Comparison of ENCODE assay signal across 1 cellular context in the genomic region with DNA sequence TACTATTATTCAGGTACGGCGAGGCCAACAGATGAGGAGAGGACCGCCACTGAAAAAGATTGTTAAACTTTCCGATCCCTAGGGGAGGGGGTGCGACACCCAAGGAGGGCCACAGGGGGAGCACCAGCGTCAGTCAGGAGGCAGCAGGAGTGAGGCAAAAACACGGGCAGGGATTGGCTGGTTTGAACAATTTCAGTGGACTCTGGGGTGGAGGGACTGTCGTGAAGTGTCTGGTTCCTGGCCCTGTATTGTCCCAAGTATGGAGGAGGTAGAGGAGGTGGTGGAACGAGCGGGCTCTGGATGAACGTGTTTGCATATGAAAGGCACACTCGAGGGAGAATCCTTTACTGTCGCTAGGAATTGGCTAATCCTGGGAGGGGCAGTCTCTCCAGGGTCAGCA.
TF ChIP-seq lines count a peak whose summit lies in the region.

No MANE protein-coding gene starts in this region.

TF ChIP-seq in HepG2, 621 proteins besides CTCF, POLR2A, EP300 and RAD21 (continued from another document and continues in another):
- TF ChIP-seq, protein P1, sequence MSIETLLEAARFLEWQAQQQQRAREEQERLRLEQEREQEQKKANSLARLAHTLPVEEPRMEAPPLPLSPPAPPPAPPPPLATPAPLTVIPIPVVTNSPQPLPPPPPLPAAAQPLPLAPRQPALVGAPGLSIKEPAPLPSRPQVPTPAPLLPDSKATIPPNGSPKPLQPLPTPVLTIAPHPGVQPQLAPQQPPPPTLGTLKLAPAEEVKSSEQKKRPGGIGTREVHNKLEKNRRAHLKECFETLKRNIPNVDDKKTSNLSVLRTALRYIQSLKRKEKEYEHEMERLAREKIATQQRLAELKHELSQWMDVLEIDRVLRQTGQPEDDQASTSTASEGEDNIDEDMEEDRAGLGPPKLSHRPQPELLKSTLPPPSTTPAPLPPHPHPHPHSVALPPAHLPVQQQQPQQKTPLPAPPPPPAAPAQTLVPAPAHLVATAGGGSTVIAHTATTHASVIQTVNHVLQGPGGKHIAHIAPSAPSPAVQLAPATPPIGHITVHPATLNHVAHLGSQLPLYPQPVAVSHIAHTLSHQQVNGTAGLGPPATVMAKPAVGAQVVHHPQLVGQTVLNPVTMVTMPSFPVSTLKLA (IDR thresholded peaks at IDR 0.05), result no peak
- 0 out of 2 replicates have a peak, but pooled peaks have one; percentile 8 for TF ChIP-seq SAP130 (CRISPR knock-in tag; IDR thresholded peaks at IDR 0.05; ENCODE audit: low read depth)
- no peak for TF ChIP-seq SMARCC2 (IDR thresholded peaks at IDR 0.05)
- no peak for TF ChIP-seq GATAD1 (CRISPR knock-in tag; IDR thresholded peaks at IDR 0.05)
- TF ChIP-seq ZNF30 (CRISPR knock-in tag; IDR thresholded peaks at IDR 0.05), result no peak
- no peak for TF ChIP-seq ZSCAN25 (CRISPR knock-in tag; IDR thresholded peaks at IDR 0.05)
- no peak for TF ChIP-seq FOXK2 (IDR thresholded peaks at IDR 0.05)
- TF ChIP-seq MAZ (IDR thresholded peaks at IDR 0.05; ENCODE audit: borderline replicate concordance, low read depth, low read length), result 0 out of 2 replicates have a peak, but pooled peaks have one; percentile 40
- no peak for TF ChIP-seq MAZ (CRISPR knock-in tag; IDR thresholded peaks at IDR 0.05; ENCODE audit: low read depth)
- no peak for TF ChIP-seq ELF1 (CRISPR knock-in tag; IDR thresholded peaks at IDR 0.05)
- TF ChIP-seq FOSL1 (CRISPR knock-in tag; IDR thresholded peaks at IDR 0.05; ENCODE audit: borderline replicate concordance), result no peak
- no peak for TF ChIP-seq IKZF1 (IDR thresholded peaks at IDR 0.05)
- TF ChIP-seq, protein P2, sequence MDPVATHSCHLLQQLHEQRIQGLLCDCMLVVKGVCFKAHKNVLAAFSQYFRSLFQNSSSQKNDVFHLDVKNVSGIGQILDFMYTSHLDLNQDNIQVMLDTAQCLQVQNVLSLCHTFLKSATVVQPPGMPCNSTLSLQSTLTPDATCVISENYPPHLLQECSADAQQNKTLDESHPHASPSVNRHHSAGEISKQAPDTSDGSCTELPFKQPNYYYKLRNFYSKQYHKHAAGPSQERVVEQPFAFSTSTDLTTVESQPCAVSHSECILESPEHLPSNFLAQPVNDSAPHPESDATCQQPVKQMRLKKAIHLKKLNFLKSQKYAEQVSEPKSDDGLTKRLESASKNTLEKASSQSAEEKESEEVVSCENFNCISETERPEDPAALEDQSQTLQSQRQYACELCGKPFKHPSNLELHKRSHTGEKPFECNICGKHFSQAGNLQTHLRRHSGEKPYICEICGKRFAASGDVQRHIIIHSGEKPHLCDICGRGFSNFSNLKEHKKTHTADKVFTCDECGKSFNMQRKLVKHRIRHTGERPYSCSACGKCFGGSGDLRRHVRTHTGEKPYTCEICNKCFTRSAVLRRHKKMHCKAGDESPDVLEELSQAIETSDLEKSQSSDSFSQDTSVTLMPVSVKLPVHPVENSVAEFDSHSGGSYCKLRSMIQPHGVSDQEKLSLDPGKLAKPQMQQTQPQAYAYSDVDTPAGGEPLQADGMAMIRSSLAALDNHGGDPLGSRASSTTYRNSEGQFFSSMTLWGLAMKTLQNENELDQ (CRISPR knock-in tag; IDR thresholded peaks at IDR 0.05; ENCODE audit: borderline replicate concordance), result no peak
- no peak for TF ChIP-seq ZNF430 (CRISPR knock-in tag; IDR thresholded peaks at IDR 0.05)
- TF ChIP-seq ZFX (CRISPR knock-in tag; IDR thresholded peaks at IDR 0.05; ENCODE audit: low read depth), result no peak
- TF ChIP-seq HES4 (CRISPR knock-in tag; IDR thresholded peaks at IDR 0.05; ENCODE audit: borderline replicate concordance), result no peak
- TF ChIP-seq IRX3 (CRISPR knock-in tag; IDR thresholded peaks at IDR 0.05; ENCODE audit: borderline replicate concordance, low read depth), result no peak
- TF ChIP-seq ZNF790 (CRISPR knock-in tag; IDR thresholded peaks at IDR 0.05; ENCODE audit: borderline replicate concordance), result no peak
- TF ChIP-seq ERF (CRISPR knock-in tag; IDR thresholded peaks at IDR 0.05), result no peak
- no peak for TF ChIP-seq ARNT (IDR thresholded peaks at IDR 0.05)
- no peak for TF ChIP-seq ZNF549 (CRISPR knock-in tag; IDR thresholded peaks at IDR 0.05)
- TF ChIP-seq SETDB1 (CRISPR knock-in tag; IDR thresholded peaks at IDR 0.05; ENCODE audit: borderline replicate concordance), result no peak
- TF ChIP-seq, protein P3, sequence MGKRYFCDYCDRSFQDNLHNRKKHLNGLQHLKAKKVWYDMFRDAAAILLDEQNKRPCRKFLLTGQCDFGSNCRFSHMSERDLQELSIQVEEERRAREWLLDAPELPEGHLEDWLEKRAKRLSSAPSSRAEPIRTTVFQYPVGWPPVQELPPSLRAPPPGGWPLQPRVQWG (CRISPR knock-in tag; IDR thresholded peaks at IDR 0.05; ENCODE audit: borderline replicate concordance, low read depth), result no peak
- TF ChIP-seq ZNF326 (CRISPR knock-in tag; IDR thresholded peaks at IDR 0.05; ENCODE audit: borderline replicate concordance), result no peak
- TF ChIP-seq CBFB (CRISPR knock-in tag; IDR thresholded peaks at IDR 0.05), result no peak
- TF ChIP-seq ZSCAN20 (CRISPR knock-in tag; IDR thresholded peaks at IDR 0.05; ENCODE audit: borderline replicate concordance), result no peak
- no peak for TF ChIP-seq ZNF562 (CRISPR knock-in tag; IDR thresholded peaks at IDR 0.05; ENCODE audit: borderline replicate concordance)
- TF ChIP-seq ZNF83 (CRISPR knock-in tag; IDR thresholded peaks at IDR 0.05; ENCODE audit: borderline replicate concordance), result no peak
- TF ChIP-seq NFIB (CRISPR knock-in tag; IDR thresholded peaks at IDR 0.05; ENCODE audit: borderline replicate concordance), result no peak
- TF ChIP-seq MXI1 (IDR thresholded peaks at IDR 0.05; ENCODE audit: borderline replicate concordance, low read depth, low read length), result no peak
- TF ChIP-seq ZNF841 (CRISPR knock-in tag; IDR thresholded peaks at IDR 0.05; ENCODE audit: borderline replicate concordance), result no peak
- no peak for TF ChIP-seq ZKSCAN1 (IDR thresholded peaks at IDR 0.05; ENCODE audit: low read length)
- TF ChIP-seq, protein P4, sequence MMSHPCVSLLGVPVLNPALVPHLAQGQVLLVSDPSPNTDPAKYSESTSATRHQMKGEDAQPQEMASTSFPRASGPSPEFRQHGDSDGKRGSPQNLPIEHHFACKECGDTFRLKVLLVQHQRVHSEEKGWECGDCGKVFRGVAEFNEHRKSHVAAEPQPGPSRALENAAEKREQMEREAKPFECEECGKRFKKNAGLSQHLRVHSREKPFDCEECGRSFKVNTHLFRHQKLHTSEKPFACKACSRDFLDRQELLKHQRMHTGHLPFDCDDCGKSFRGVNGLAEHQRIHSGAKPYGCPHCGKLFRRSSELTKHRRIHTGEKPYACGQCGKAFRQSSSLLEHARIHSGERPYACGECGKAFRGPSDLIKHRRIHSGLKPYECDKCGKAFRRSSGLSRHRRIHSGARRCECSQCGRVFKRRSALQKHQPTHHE (CRISPR knock-in tag; IDR thresholded peaks at IDR 0.05; ENCODE audit: borderline replicate concordance), result 0 out of 2 replicates have a peak, but pooled peaks have one; percentile 29
- TF ChIP-seq RFX3 (CRISPR knock-in tag; IDR thresholded peaks at IDR 0.05), result no peak
- no peak for TF ChIP-seq SP5 (CRISPR knock-in tag; IDR thresholded peaks at IDR 0.05; ENCODE audit: borderline replicate concordance, low read depth)
- TF ChIP-seq IRF2 (CRISPR knock-in tag; IDR thresholded peaks at IDR 0.05), result no peak; the same call in 1 of the 2 replicates
- no peak for TF ChIP-seq ZKSCAN8 (CRISPR knock-in tag; IDR thresholded peaks at IDR 0.05; ENCODE audit: borderline replicate concordance)
- TF ChIP-seq NFYC (CRISPR knock-in tag; IDR thresholded peaks at IDR 0.05), result peak; percentile 68
- no peak for TF ChIP-seq GATAD2A (CRISPR knock-in tag; IDR thresholded peaks at IDR 0.05)
- no peak for TF ChIP-seq FOXP1 (IDR thresholded peaks at IDR 0.05)
- no peak for TF ChIP-seq FOXP1 (CRISPR knock-in tag; IDR thresholded peaks at IDR 0.05)
- TF ChIP-seq, protein P5, sequence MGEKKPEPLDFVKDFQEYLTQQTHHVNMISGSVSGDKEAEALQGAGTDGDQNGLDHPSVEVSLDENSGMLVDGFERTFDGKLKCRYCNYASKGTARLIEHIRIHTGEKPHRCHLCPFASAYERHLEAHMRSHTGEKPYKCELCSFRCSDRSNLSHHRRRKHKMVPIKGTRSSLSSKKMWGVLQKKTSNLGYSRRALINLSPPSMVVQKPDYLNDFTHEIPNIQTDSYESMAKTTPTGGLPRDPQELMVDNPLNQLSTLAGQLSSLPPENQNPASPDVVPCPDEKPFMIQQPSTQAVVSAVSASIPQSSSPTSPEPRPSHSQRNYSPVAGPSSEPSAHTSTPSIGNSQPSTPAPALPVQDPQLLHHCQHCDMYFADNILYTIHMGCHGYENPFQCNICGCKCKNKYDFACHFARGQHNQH (CRISPR knock-in tag; IDR thresholded peaks at IDR 0.05), result no peak
- TF ChIP-seq, protein P6, sequence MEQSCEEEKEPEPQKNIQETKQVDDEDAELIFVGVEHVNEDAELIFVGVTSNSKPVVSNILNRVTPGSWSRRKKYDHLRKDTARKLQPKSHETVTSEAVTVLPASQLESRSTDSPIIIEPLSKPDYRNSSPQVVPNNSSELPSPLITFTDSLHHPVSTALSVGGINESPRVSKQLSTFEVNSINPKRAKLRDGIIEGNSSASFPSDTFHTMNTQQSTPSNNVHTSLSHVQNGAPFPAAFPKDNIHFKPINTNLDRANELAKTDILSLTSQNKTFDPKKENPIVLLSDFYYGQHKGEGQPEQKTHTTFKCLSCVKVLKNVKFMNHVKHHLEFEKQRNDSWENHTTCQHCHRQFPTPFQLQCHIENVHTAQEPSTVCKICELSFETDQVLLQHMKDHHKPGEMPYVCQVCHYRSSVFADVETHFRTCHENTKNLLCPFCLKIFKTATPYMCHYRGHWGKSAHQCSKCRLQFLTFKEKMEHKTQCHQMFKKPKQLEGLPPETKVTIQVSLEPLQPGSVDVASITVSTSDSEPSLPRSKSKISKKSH (CRISPR knock-in tag; IDR thresholded peaks at IDR 0.05; ENCODE audit: borderline replicate concordance), result no peak
- no peak for TF ChIP-seq CREM (IDR thresholded peaks at IDR 0.05)
- TF ChIP-seq CREM (CRISPR knock-in tag; IDR thresholded peaks at IDR 0.05), result no peak
- no peak for TF ChIP-seq PAF1 (CRISPR knock-in tag; IDR thresholded peaks at IDR 0.05)
- no peak for TF ChIP-seq RELA (CRISPR knock-in tag; IDR thresholded peaks at IDR 0.05)
- TF ChIP-seq, protein P7, sequence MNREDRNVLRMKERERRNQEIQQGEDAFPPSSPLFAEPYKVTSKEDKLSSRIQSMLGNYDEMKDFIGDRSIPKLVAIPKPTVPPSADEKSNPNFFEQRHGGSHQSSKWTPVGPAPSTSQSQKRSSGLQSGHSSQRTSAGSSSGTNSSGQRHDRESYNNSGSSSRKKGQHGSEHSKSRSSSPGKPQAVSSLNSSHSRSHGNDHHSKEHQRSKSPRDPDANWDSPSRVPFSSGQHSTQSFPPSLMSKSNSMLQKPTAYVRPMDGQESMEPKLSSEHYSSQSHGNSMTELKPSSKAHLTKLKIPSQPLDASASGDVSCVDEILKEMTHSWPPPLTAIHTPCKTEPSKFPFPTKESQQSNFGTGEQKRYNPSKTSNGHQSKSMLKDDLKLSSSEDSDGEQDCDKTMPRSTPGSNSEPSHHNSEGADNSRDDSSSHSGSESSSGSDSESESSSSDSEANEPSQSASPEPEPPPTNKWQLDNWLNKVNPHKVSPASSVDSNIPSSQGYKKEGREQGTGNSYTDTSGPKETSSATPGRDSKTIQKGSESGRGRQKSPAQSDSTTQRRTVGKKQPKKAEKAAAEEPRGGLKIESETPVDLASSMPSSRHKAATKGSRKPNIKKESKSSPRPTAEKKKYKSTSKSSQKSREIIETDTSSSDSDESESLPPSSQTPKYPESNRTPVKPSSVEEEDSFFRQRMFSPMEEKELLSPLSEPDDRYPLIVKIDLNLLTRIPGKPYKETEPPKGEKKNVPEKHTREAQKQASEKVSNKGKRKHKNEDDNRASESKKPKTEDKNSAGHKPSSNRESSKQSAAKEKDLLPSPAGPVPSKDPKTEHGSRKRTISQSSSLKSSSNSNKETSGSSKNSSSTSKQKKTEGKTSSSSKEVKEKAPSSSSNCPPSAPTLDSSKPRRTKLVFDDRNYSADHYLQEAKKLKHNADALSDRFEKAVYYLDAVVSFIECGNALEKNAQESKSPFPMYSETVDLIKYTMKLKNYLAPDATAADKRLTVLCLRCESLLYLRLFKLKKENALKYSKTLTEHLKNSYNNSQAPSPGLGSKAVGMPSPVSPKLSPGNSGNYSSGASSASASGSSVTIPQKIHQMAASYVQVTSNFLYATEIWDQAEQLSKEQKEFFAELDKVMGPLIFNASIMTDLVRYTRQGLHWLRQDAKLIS (CRISPR knock-in tag; IDR thresholded peaks at IDR 0.05), result no peak
- TF ChIP-seq, protein P8, sequence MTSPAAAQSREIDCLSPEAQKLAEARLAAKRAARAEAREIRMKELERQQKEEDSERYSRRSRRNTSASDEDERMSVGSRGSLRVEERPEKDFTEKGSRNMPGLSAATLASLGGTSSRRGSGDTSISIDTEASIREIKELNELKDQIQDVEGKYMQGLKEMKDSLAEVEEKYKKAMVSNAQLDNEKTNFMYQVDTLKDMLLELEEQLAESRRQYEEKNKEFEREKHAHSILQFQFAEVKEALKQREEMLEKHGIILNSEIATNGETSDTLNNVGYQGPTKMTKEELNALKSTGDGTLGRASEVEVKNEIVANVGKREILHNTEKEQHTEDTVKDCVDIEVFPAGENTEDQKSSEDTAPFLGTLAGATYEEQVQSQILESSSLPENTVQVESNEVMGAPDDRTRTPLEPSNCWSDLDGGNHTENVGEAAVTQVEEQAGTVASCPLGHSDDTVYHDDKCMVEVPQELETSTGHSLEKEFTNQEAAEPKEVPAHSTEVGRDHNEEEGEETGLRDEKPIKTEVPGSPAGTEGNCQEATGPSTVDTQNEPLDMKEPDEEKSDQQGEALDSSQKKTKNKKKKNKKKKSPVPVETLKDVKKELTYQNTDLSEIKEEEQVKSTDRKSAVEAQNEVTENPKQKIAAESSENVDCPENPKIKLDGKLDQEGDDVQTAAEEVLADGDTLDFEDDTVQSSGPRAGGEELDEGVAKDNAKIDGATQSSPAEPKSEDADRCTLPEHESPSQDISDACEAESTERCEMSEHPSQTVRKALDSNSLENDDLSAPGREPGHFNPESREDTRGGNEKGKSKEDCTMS (CRISPR knock-in tag; conservative IDR thresholded peaks at IDR 0.05), result no peak
- peak; percentile 64 for TF ChIP-seq NFYB (CRISPR knock-in tag; IDR thresholded peaks at IDR 0.05)
- TF ChIP-seq MTA3 (CRISPR knock-in tag; IDR thresholded peaks at IDR 0.05), result no peak
- no peak for TF ChIP-seq PAWR (CRISPR knock-in tag; IDR thresholded peaks at IDR 0.05; ENCODE audit: borderline replicate concordance)
- TF ChIP-seq HOXD1 (CRISPR knock-in tag; IDR thresholded peaks at IDR 0.05), result no peak
- TF ChIP-seq RFXANK (CRISPR knock-in tag; IDR thresholded peaks at IDR 0.05), result no peak
- no peak for TF ChIP-seq KLF12 (CRISPR knock-in tag; IDR thresholded peaks at IDR 0.05; ENCODE audit: borderline replicate concordance)
- no peak for TF ChIP-seq SNAPC2 (CRISPR knock-in tag; IDR thresholded peaks at IDR 0.05)
- TF ChIP-seq ZMYM4 (CRISPR knock-in tag; IDR thresholded peaks at IDR 0.05), result peak; percentile 91
- TF ChIP-seq ZNF678 (CRISPR knock-in tag; IDR thresholded peaks at IDR 0.05), result no peak
- no peak for TF ChIP-seq PHB2 (IDR thresholded peaks at IDR 0.05; ENCODE audit: partially characterized antibody)
